Comparison of ENCODE assay signal across 26 cellular contexts in the genomic region with DNA sequence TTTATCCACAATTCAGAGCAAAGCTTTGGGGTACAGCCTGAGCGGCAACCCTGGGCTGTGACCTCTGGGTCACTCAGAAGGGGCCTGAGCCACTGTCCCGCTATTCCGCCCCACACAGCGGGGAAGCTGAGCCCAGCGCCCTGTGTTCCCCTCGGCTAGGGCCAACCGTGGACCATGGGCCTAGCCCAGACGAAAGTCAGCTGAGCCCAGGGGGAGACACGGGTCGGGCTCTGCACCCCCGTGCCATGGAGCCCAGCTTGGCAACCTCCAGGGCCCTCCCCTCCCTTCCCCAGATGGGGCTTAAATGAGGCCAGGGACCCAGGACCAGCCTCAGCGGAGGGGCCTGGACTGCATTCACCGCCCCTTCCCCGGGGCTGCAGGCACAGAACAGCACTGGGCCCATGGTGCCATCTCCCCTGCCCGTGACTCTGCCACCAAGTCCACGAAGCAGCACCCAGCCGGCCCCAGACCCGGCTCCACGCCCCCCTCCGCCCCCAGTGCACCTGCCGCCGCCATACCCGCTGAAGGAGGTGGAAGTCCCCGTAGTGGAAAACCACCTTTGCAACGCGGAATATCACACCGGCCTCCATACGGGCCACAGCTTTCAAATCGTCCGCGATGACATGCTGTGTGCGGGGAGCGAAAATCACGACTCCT. TPM values are rescaled to one million over a fixed set of nuclear protein-coding genes. Genes with fewer than 3 reads are reported as not detected.
A peak's percentile ranks its signal among the peaks of the same experiment; 100 is the strongest.
DNase-seq lines count a peak whose midpoint lies in the region; ATAC-seq, FAIRE-seq and TF ChIP-seq lines count a peak whose summit lies in the region.
"Had no signal": no experiment of that assay in that cellular context is flagged by ENCODE, and none has a peak within 500 bp of the region (broad histone marks: within the 10 kb centered on the region; RNA-seq: fewer than 3 reads in every experiment).

No MANE protein-coding gene starts in this region.

- H3K4me2 ChIP-seq in K562 (ENCODE audit: insufficient read depth, low read length) = no peak overlapping the region
- H3K4me2 ChIP-seq: GM23338, KMS-11 had no signal

- H3K9me3 ChIP-seq in right atrium auricular region (no peaks in the 10 kb centered on the region), K562 (replicated peaks; ENCODE audit: control insufficient read depth, insufficient read depth, low read depth, low read length) (no peaks in the 10 kb centered on the region)
- H3K9me3 ChIP-seq: BE2C had no signal

- no peak overlapping the region for H3K9ac ChIP-seq in K562 (ENCODE audit: insufficient read depth in 1 of 2, low read depth in 2 of 2, low read length in 2 of 2)
- H3K9ac ChIP-seq: KMS-11 had no signal

- H3K4me3 ChIP-seq in right atrium auricular region (no peak overlapping the region), K562 (no peak overlapping the region)
- H3K4me3 ChIP-seq: GM23338 had no signal

- H3K4me1 ChIP-seq in right atrium auricular region (no peaks in the 10 kb centered on the region), K562 (replicated peaks in 1 of 2; ENCODE audit: control insufficient read depth in 2 of 2, insufficient read depth in 2 of 2, low read length in 2 of 2) (peaks cover 0 to 52% of the 10 kb centered on the region in 2 experiments; a peak in 2 of 5 replicates)
- H3K4me1 ChIP-seq: BE2C had no signal

- H3K27me3 ChIP-seq in right atrium auricular region = peaks cover 8 to 9% of the 10 kb centered on the region in 2 donors
- H3K27me3 ChIP-seq in K562 (ENCODE audit: control insufficient read depth in 2 of 2, insufficient read depth in 2 of 2, low read length in 2 of 2) = peaks cover 20 to 54% of the 10 kb centered on the region in 2 experiments; a peak in 4 of 5 replicates

- H3K27ac ChIP-seq in right atrium auricular region (no peak overlapping the region), K562 (ENCODE audit: extremely low read depth, low read depth, low read length) (no peak overlapping the region)
- H3K27ac ChIP-seq: KMS-11, RWPE1 had no signal

- WGBS in K562 (ENCODE audit: insufficient coverage, low coverage, missing lambda C conversion rate) = 11% methylated on average over 32 of the region's 34 CpGs

- ATAC-seq in Right ventricle myocardium superior (ENCODE audit: poor library complexity) (no peak), K562 (no peak), GM21723 (IDR thresholded peaks at IDR 0.05; ENCODE audit: unreplicated experiment) (no peak)
- ATAC-seq: GM23338 had no signal

- H3K9me3 Mint-ChIP-seq in type B pancreatic cell = no peaks in the 10 kb centered on the region
- H3K9me3 Mint-ChIP-seq: CD8-positive, alpha-beta memory T cell; GM23338 had no signal

- no peak overlapping the region for H3K27ac Mint-ChIP-seq in type B pancreatic cell
- H3K27ac Mint-ChIP-seq: CD14-positive monocyte; CD8-positive, alpha-beta memory T cell; GM23338 had no signal

- TF ChIP-seq POLR2A in K562 (conservative IDR thresholded peaks at IDR 0.05) = no peak

- BruUV-seq in K562 (replicated peaks; lab: Mats Ljungman, UMichigan) = no TSS peak

- H3K36me3 ChIP-seq in right atrium auricular region (no peaks in the 10 kb centered on the region), K562 (ENCODE audit: control insufficient read depth, insufficient read depth, low read length) (no peaks in the 10 kb centered on the region)
- H3K36me3 ChIP-seq: BE2C had no signal

- CTCF ChIA-PET in K562 (lab: Yijun Ruan, JAX; ENCODE audit: low intra/inter-chr PET ratio) = no interaction called here

- TF ChIP-seq CTCF in right atrium auricular region (IDR thresholded peaks at IDR 0.05) = no peak
- no peak for TF ChIP-seq CTCF in K562 (IDR thresholded peaks at IDR 0.05 in 2 of 3, conservative IDR thresholded peaks at IDR 0.05 in 1 of 3; ENCODE audit: insufficient read depth in 2 of 3, low read depth in 1 of 3, low read length in 3 of 3)
- TF ChIP-seq CTCF in type B pancreatic cell (conservative IDR thresholded peaks at IDR 0.05) = no peak

- peaks cover 3% of the 10 kb centered on the region for H3K9me1 ChIP-seq in K562 (ENCODE audit: control insufficient read depth, insufficient read depth, low read length)

- H3K4me3 Mint-ChIP-seq in type B pancreatic cell = no peak overlapping the region
- H3K4me3 Mint-ChIP-seq: CD14-positive monocyte, GM23338 had no signal

- no peaks in the 10 kb centered on the region for H3K4me1 Mint-ChIP-seq in type B pancreatic cell (ENCODE audit: unreplicated experiment)

- no peaks in the 10 kb centered on the region for H3K36me3 Mint-ChIP-seq in type B pancreatic cell
- H3K36me3 Mint-ChIP-seq: CD14-positive monocyte; CD8-positive, alpha-beta memory T cell had no signal

- H4K20me1 ChIP-seq in K562 (replicated peaks; ENCODE audit: control insufficient read depth, insufficient read depth, low read length) = peaks cover 9% of the 10 kb centered on the region; the same call in 1 of the 2 replicates

- peaks cover 20% of the 10 kb centered on the region for H3K27me3 Mint-ChIP-seq in type B pancreatic cell

- intact Hi-C loops in Right ventricle myocardium superior (cut with DNase I) = no loop called here
- intact Hi-C loops in K562 (cut with micrococcal nuclease) = no loop called here

- H3K79me2 ChIP-seq in K562 (ENCODE audit: control insufficient read depth, insufficient read depth, low read length) = no peaks in the 10 kb centered on the region

- no peak overlapping the region for H2AFZ ChIP-seq in K562 (ENCODE audit: low read depth, low read length)
- H2AFZ ChIP-seq: GM23338 had no signal

- no peak for TF ChIP-seq EP300 in K562 (IDR thresholded peaks at IDR 0.05; ENCODE audit: low read length)

- no peak for FAIRE-seq in K562 (lab: Jason Lieb, UNC)
- FAIRE-seq: GM18507 had no signal

- DNase-seq in NCI-H748 (lab: John Stamatoyannopoulos, UW; ENCODE audit: unreplicated experiment) = peak; percentile 16
- DNase-seq in NCI-H748 treated with DMSO at 0.1 percent for 48 hours (lab: John Stamatoyannopoulos, UW) = no peak
- DNase-seq in Right ventricle myocardium superior = peak; percentile 25
- DNase-seq in right atrium auricular region (ENCODE audit: low spot score) = no peak
- DNase-seq in K562 (ENCODE audit: extremely low read depth in 1 of 4, low spot score in 3 of 4) = no peak
- DNase-seq in type B pancreatic cell (ENCODE audit: extremely low spot score, unreplicated experiment) = peak; percentile 71
- DNase-seq in central memory CD4-positive, alpha-beta T cell = no peak
- DNase-seq: 8988T; ACHN; BE2C; CD8-positive, alpha-beta memory T cell; HCEC 1CT; IMR-90; MM.1S; NCI-H2029; NCI-H446; NCI-H524 treated with DMSO at 0.1 percent for 48 hours had no signal

- POLR2A ChIA-PET in K562 (lab: Yijun Ruan, JAX) = interaction anchor here (0.6 to 1.1 kb wide), 3 partner anchors 19 to 77 kb away, joined by 3 to 7 read pairs (median 6); no protein-coding TSS in a partner anchor

- in situ Hi-C loops in K562 (cut with MboI) = no loop called here

- TF ChIP-seq RAD21 in K562 (CRISPR knock-in tag; conservative IDR thresholded peaks at IDR 0.05 in 1 of 2, IDR thresholded peaks at IDR 0.05 in 1 of 2) = no peak

RNA-seq across cellular contexts. Expression of a gene that starts 1.8 kb away (rescaled TPM):
- total RNA-seq in Right ventricle myocardium superior (0.51 TPM), right atrium auricular region (under 1 TPM in 1 of 2 donors, not detected in 1; 0.63 TPM), K562 (2014; rRNA removed) (not detected in 2 replicates), K562 (2014; rRNA removed; fragmentation: Illumina TruSeq; extraction: Trizol) (not detected in 2 replicates), K562 (2015; rRNA removed; fragmentation: Illumina TruSeq; extraction: Trizol) (not detected in 2 replicates), K562 (2021) (not detected in 2 replicates), type B pancreatic cell (ENCODE audit: low replicate concordance) (not detected in 2 replicates)
- not detected in 2 replicates for total RNA-seq in K562 (2011; cell fraction: chromatin; rRNA removed; ENCODE audit: low replicate concordance)
- total RNA-seq in K562 (2011; cell fraction: nucleolus; rRNA removed) = not detected in 2 replicates
- total RNA-seq in K562 (2011; cell fraction: nucleoplasm; rRNA removed) = not detected in 2 replicates
- polyA plus RNA-seq in K562 (2011; rRNA removed) (not detected in 2 replicates), K562 (2014; fragmentation: Illumina TruSeq; extraction: Trizol) (not detected in 2 replicates), K562 (2014; fragmentation: Nextera tagmentation; extraction: Ambion mirVana) (not detected), K562 (2014; rRNA removed) (not detected in 2 replicates)
- not detected in 2 replicates for polyA plus RNA-seq in K562 (2011; cell fraction: cytosol; rRNA removed)
- polyA plus RNA-seq in K562 (2011; cell fraction: nucleus; rRNA removed) = not detected in 2 replicates
- 0.07 TPM in 1 of 2 replicates, not detected in the other for polyA plus RNA-seq in K562 (2012)
- not detected in 2 replicates for polyA minus RNA-seq in K562 (2011; rRNA and poly(A)+ RNA removed)
- not detected in 2 replicates for polyA minus RNA-seq in K562 (2011; cell fraction: cytosol; rRNA and poly(A)+ RNA removed)
- not detected in 2 replicates for polyA minus RNA-seq in K562 (2011; cell fraction: nucleus; rRNA and poly(A)+ RNA removed)
- total RNA-seq: Calu3; CD8-positive, alpha-beta memory T cell; Daoy; G401; IMR-90 had no signal
- polyA plus RNA-seq: CD14-positive monocyte; CD8-positive, alpha-beta memory T cell; GM23338; IMR-90 had no signal

RNA-seq across cellular contexts. Expression of a gene that starts 17.2 kb away (rescaled TPM):
- total RNA-seq in Right ventricle myocardium superior = 7.1 TPM
- total RNA-seq in right atrium auricular region = 1 to 10 TPM; 2.6 to 8.9 TPM
- total RNA-seq in K562 (2011; cell fraction: chromatin; rRNA removed; ENCODE audit: low replicate concordance) = not detected in 2 replicates
- total RNA-seq in K562 (2011; cell fraction: nucleolus; rRNA removed) = not detected in 2 replicates
- not detected in 2 replicates for total RNA-seq in K562 (2011; cell fraction: nucleoplasm; rRNA removed)
- total RNA-seq in K562 (2014; rRNA removed) = not detected in 2 replicates
- total RNA-seq in K562 (2014; rRNA removed; fragmentation: Illumina TruSeq; extraction: Trizol) = not detected in 2 replicates
- total RNA-seq in K562 (2015; rRNA removed; fragmentation: Illumina TruSeq; extraction: Trizol) = not detected in 2 replicates
- 0.31 TPM in 1 of 2 replicates, not detected in the other for total RNA-seq in K562 (2021)
- polyA plus RNA-seq in K562 (2011; rRNA removed) = not detected in 2 replicates
- not detected in 2 replicates for polyA plus RNA-seq in K562 (2011; cell fraction: cytosol; rRNA removed)
- not detected in 2 replicates for polyA plus RNA-seq in K562 (2011; cell fraction: nucleus; rRNA removed)
- 0.10 TPM in 1 of 2 replicates, not detected in the other for polyA plus RNA-seq in K562 (2012)
- polyA plus RNA-seq in K562 (2014; fragmentation: Illumina TruSeq; extraction: Trizol) = not detected in 2 replicates
- polyA plus RNA-seq in K562 (2014; fragmentation: Nextera tagmentation; extraction: Ambion mirVana) = not detected
- polyA plus RNA-seq in K562 (2014; rRNA removed) = not detected in 2 replicates
- polyA minus RNA-seq in K562 (2011; rRNA and poly(A)+ RNA removed) = not detected in 2 replicates
- polyA minus RNA-seq in K562 (2011; cell fraction: cytosol; rRNA and poly(A)+ RNA removed) = not detected in 2 replicates
- not detected in 2 replicates for polyA minus RNA-seq in K562 (2011; cell fraction: nucleus; rRNA and poly(A)+ RNA removed)
- total RNA-seq in type B pancreatic cell (ENCODE audit: low replicate concordance) = not detected in 2 replicates
- total RNA-seq: Calu3; CD8-positive, alpha-beta memory T cell; Daoy; G401; GM23338; IMR-90 had no signal
- polyA plus RNA-seq: CD14-positive monocyte; CD8-positive, alpha-beta memory T cell; GM23338; IMR-90 had no signal

RNA-seq across cellular contexts. Expression of a gene that starts 27.7 kb away (rescaled TPM):
- 10.1 TPM for total RNA-seq in Right ventricle myocardium superior
- 10 to 100 TPM in 1 of 2 donors, 1 to 10 TPM in 1; 1.2 to 12.5 TPM for total RNA-seq in right atrium auricular region
- not detected in 2 replicates for total RNA-seq in K562 (2011; cell fraction: chromatin; rRNA removed; ENCODE audit: low replicate concordance)
- total RNA-seq in K562 (2011; cell fraction: nucleolus; rRNA removed) = not detected in 2 replicates
- not detected in 2 replicates for total RNA-seq in K562 (2011; cell fraction: nucleoplasm; rRNA removed)
- total RNA-seq in K562 (2014; rRNA removed) = not detected in 2 replicates
- not detected in 2 replicates for total RNA-seq in K562 (2014; rRNA removed; fragmentation: Illumina TruSeq; extraction: Trizol)
- total RNA-seq in K562 (2015; rRNA removed; fragmentation: Illumina TruSeq; extraction: Trizol) = not detected in 2 replicates
- 0.16 and 0.18 TPM in 2 replicates for total RNA-seq in K562 (2021)
- polyA plus RNA-seq in K562 (2011; rRNA removed) = not detected in 2 replicates
- not detected in 2 replicates for polyA plus RNA-seq in K562 (2011; cell fraction: cytosol; rRNA removed)
- polyA plus RNA-seq in K562 (2011; cell fraction: nucleus; rRNA removed) = not detected in 2 replicates
- polyA plus RNA-seq in K562 (2012) = not detected in 2 replicates
- not detected in 2 replicates for polyA plus RNA-seq in K562 (2014; fragmentation: Illumina TruSeq; extraction: Trizol)
- polyA plus RNA-seq in K562 (2014; fragmentation: Nextera tagmentation; extraction: Ambion mirVana) = not detected
- polyA plus RNA-seq in K562 (2014; rRNA removed) = not detected in 2 replicates
- not detected in 2 replicates for polyA minus RNA-seq in K562 (2011; rRNA and poly(A)+ RNA removed)
- polyA minus RNA-seq in K562 (2011; cell fraction: cytosol; rRNA and poly(A)+ RNA removed) = not detected in 2 replicates
- polyA minus RNA-seq in K562 (2011; cell fraction: nucleus; rRNA and poly(A)+ RNA removed) = not detected in 2 replicates
- not detected in 2 replicates for total RNA-seq in type B pancreatic cell (ENCODE audit: low replicate concordance)
- total RNA-seq: Calu3; CD8-positive, alpha-beta memory T cell; Daoy; G401; GM23338; IMR-90 had no signal
- polyA plus RNA-seq: CD14-positive monocyte; CD8-positive, alpha-beta memory T cell; IMR-90 had no signal

RNA-seq across cellular contexts. Expression of a gene that starts 32.6 kb away (rescaled TPM):
- total RNA-seq in Right ventricle myocardium superior (0.19 TPM), right atrium auricular region (not detected), K562 (2014; rRNA removed) (not detected in 2 replicates), K562 (2014; rRNA removed; fragmentation: Illumina TruSeq; extraction: Trizol) (not detected in 2 replicates), K562 (2015; rRNA removed; fragmentation: Illumina TruSeq; extraction: Trizol) (not detected in 2 replicates), K562 (2021) (not detected in 2 replicates), type B pancreatic cell (ENCODE audit: low replicate concordance) (0.43 TPM in 1 of 2 replicates, not detected in the other)
- not detected in 2 replicates for total RNA-seq in K562 (2011; cell fraction: chromatin; rRNA removed; ENCODE audit: low replicate concordance)
- total RNA-seq in K562 (2011; cell fraction: nucleolus; rRNA removed) = not detected in 2 replicates
- not detected in 2 replicates for total RNA-seq in K562 (2011; cell fraction: nucleoplasm; rRNA removed)
- polyA plus RNA-seq in K562 (2011; rRNA removed) (not detected in 2 replicates), K562 (2014; fragmentation: Illumina TruSeq; extraction: Trizol) (not detected in 2 replicates), K562 (2014; fragmentation: Nextera tagmentation; extraction: Ambion mirVana) (not detected), K562 (2014; rRNA removed) (not detected in 2 replicates)
- not detected in 2 replicates for polyA plus RNA-seq in K562 (2011; cell fraction: cytosol; rRNA removed)
- not detected in 2 replicates for polyA plus RNA-seq in K562 (2011; cell fraction: nucleus; rRNA removed)
- not detected in 2 replicates for polyA plus RNA-seq in K562 (2012)
- polyA minus RNA-seq in K562 (2011; rRNA and poly(A)+ RNA removed) = not detected in 2 replicates
- not detected in 2 replicates for polyA minus RNA-seq in K562 (2011; cell fraction: cytosol; rRNA and poly(A)+ RNA removed)
- polyA minus RNA-seq in K562 (2011; cell fraction: nucleus; rRNA and poly(A)+ RNA removed) = not detected in 2 replicates
- total RNA-seq: Calu3; CD8-positive, alpha-beta memory T cell; G401; GM23338; IMR-90 had no signal
- polyA plus RNA-seq: CD14-positive monocyte; CD8-positive, alpha-beta memory T cell; IMR-90 had no signal

RNA-seq across cellular contexts. Expression of a gene that starts 51.7 kb away (rescaled TPM):
- 77.2 TPM for total RNA-seq in Right ventricle myocardium superior
- 10 to 100 TPM; 58.8 to 59.5 TPM for total RNA-seq in right atrium auricular region
- 163 and 370 TPM in 2 replicates for total RNA-seq in K562 (2011; cell fraction: chromatin; rRNA removed; ENCODE audit: low replicate concordance)
- 214 and 227 TPM in 2 replicates for total RNA-seq in K562 (2011; cell fraction: nucleolus; rRNA removed)
- total RNA-seq in K562 (2011; cell fraction: nucleoplasm; rRNA removed) = 128 and 149 TPM in 2 replicates
- 64.7 and 104 TPM in 2 replicates for total RNA-seq in K562 (2014; rRNA removed)
- total RNA-seq in K562 (2014; rRNA removed; fragmentation: Illumina TruSeq; extraction: Trizol) = 103 and 114 TPM in 2 replicates
- 96.9 and 104 TPM in 2 replicates for total RNA-seq in K562 (2015; rRNA removed; fragmentation: Illumina TruSeq; extraction: Trizol)
- total RNA-seq in K562 (2021) = 208 and 215 TPM in 2 replicates
- 132 and 145 TPM in 2 replicates for polyA plus RNA-seq in K562 (2011; rRNA removed)
- 67.6 and 119 TPM in 2 replicates for polyA plus RNA-seq in K562 (2011; cell fraction: cytosol; rRNA removed)
- polyA plus RNA-seq in K562 (2011; cell fraction: nucleus; rRNA removed) = 140 and 142 TPM in 2 replicates
- 143 and 153 TPM in 2 replicates for polyA plus RNA-seq in K562 (2012)
- polyA plus RNA-seq in K562 (2014; fragmentation: Illumina TruSeq; extraction: Trizol) = 222 and 254 TPM in 2 replicates
- 10 to 100 TPM; 36.6 to 45.1 TPM for polyA plus RNA-seq in K562 (2014; fragmentation: Nextera tagmentation; extraction: Ambion mirVana)
- 171 and 184 TPM in 2 replicates for polyA plus RNA-seq in K562 (2014; rRNA removed)
- polyA minus RNA-seq in K562 (2011; rRNA and poly(A)+ RNA removed) = 118 and 130 TPM in 2 replicates
- 69.2 and 93.4 TPM in 2 replicates for polyA minus RNA-seq in K562 (2011; cell fraction: cytosol; rRNA and poly(A)+ RNA removed)
- 62.3 and 72.8 TPM in 2 replicates for polyA minus RNA-seq in K562 (2011; cell fraction: nucleus; rRNA and poly(A)+ RNA removed)
- total RNA-seq in type B pancreatic cell (ENCODE audit: low replicate concordance) = 157 and 170 TPM in 2 replicates

Comparison
In these comparisons a context has a peak if more than half of its experiments do, and no peak if none do; other contexts are left out.
1. DNase-seq: peak in NCI-H748 (single experiment), Right ventricle myocardium superior (single experiment) and type B pancreatic cell (single experiment); none in NCI-H748 treated with DMSO at 0.1 percent for 48 hours (single experiment), right atrium auricular region (single experiment), K562 (0 of 4) and central memory CD4-positive, alpha-beta T cell (single experiment).